ENCODE assay signal across 8 cellular contexts in genomic region chr5:33439905-33440481, GRCh38. TPM values are rescaled to one million over a fixed set of nuclear protein-coding genes. Genes with fewer than 3 reads are reported as not detected.
DNase-seq lines count a peak whose midpoint lies in the region; ATAC-seq and TF ChIP-seq lines count a peak whose summit lies in the region.

No MANE protein-coding gene starts in this region.

- DNase-seq in Caco-2: no peak
- no peak for DNase-seq in LNCaP clone FGC (ENCODE audit: low read depth)
- no peak for DNase-seq in ovary
- no peak for DNase-seq in activated CD8-positive, alpha-beta memory T cell treated with anti-CD3 and anti-CD28 coated beads for 24 hours
- no peak for DNase-seq in activated CD4-positive, CD25-positive, alpha-beta regulatory T cell treated with anti-CD3 and anti-CD28 coated beads, Interleukin-2, amount 50 U/mL, for 72 hours

- no peak for ATAC-seq in GM19397 (IDR thresholded peaks at IDR 0.05; ENCODE audit: unreplicated experiment)
- ATAC-seq in HG03095 (IDR thresholded peaks at IDR 0.05; ENCODE audit: unreplicated experiment): no peak

- TF ChIP-seq POLR2A in ovary (IDR thresholded peaks at IDR 0.05): no peak

- TF ChIP-seq EP300 in ovary (IDR thresholded peaks at IDR 0.05): no peak

- H3K9me3 Mint-ChIP-seq in Caco-2 (ENCODE audit: unreplicated experiment): no peaks in the 10 kb centered on the region

- H3K4me3 Mint-ChIP-seq in Caco-2 (ENCODE audit: unreplicated experiment): no peak overlapping the region

- H3K4me1 ChIP-seq in Caco-2: peaks cover 16% of the 10 kb centered on the region
- peaks cover 5% of the 10 kb centered on the region for H3K4me1 ChIP-seq in ectodermal cell (ENCODE audit: control insufficient read depth, insufficient read depth, low read length)
- H3K4me1 ChIP-seq in ovary (ENCODE audit: insufficient read depth): peaks cover 6% of the 10 kb centered on the region

- POLR2A ChIA-PET in Caco-2 (lab: Charles Lee): interaction anchor here (0.6 to 0.7 kb wide), 2 partner anchors 561 to 568 kb away, joined by 3 to 5 read pairs; partner anchors contain the start of gene AMACR

- TF ChIP-seq CTCF in Caco-2 (IDR thresholded peaks at IDR 0.05; ENCODE audit: insufficient read depth in 1 of 2, low read depth in 1 of 2, low read length in 1 of 2, severe bottlenecking in 1 of 2, unreplicated experiment in 1 of 2) (no peak), LNCaP clone FGC (IDR thresholded peaks at IDR 0.05; ENCODE audit: control insufficient read depth, extremely low read depth, insufficient read depth) (no peak), ovary (IDR thresholded peaks at IDR 0.05) (no peak)

- peaks cover 6% of the 10 kb centered on the region for H3K4me1 Mint-ChIP-seq in Caco-2 (ENCODE audit: low read depth, unreplicated experiment)

- WGBS in ectodermal cell, 2 experiments: 4% methylated on average over 18 of the region's 18 CpGs
- WGBS in ovary, 3 donors: 1 to 6% (median 5%) methylated on average over 18 of the region's 18 CpGs

- intact Hi-C loops in Caco-2 (cut with micrococcal nuclease; ENCODE audit: unreplicated experiment) (no loop called here), ovary (cut with DNase I) (loop anchor here in 2 of 4 donors (10.0 kb wide), 2 partner anchors 495 to 1025 kb away; partner anchors contain the start of gene RXFP3 (in 1 of the 2))

- H3K27ac ChIP-seq in ectodermal cell (ENCODE audit: insufficient read depth, low read depth, low read length, poor library complexity, severe bottlenecking): peak overlapping the region; percentile 72
- peak overlapping the region; percentile 39 to 93 for H3K27ac ChIP-seq in ovary

- H3K36me3 ChIP-seq in Caco-2 (ENCODE audit: control insufficient read depth, insufficient read depth, low read length) (no peaks in the 10 kb centered on the region), ectodermal cell (ENCODE audit: control insufficient read depth, insufficient read depth, low read length) (no peaks in the 10 kb centered on the region), ovary (no peaks in the 10 kb centered on the region)

- CTCF ChIA-PET in Caco-2 (lab: Charles Lee): no interaction called here

- no peak overlapping the region for H3K27ac Mint-ChIP-seq in Caco-2 (ENCODE audit: unreplicated experiment)

- no peaks in the 10 kb centered on the region for H3K27me3 ChIP-seq in Caco-2 (replicated peaks; ENCODE audit: control insufficient read depth, insufficient read depth, low read length)
- H3K27me3 ChIP-seq in ectodermal cell (ENCODE audit: control insufficient read depth, insufficient read depth, low read length, poor library complexity, severe bottlenecking): no peaks in the 10 kb centered on the region
- H3K27me3 ChIP-seq in ovary: no peaks in the 10 kb centered on the region

- H3K36me3 Mint-ChIP-seq in Caco-2 (ENCODE audit: insufficient read depth, unreplicated experiment): peaks cover 17% of the 10 kb centered on the region

- H3K9me3 ChIP-seq in Caco-2: no peaks in the 10 kb centered on the region
- no peaks in the 10 kb centered on the region for H3K9me3 ChIP-seq in ectodermal cell (ENCODE audit: control insufficient read depth, low read length)
- H3K9me3 ChIP-seq in ovary: no peaks in the 10 kb centered on the region

- H3K4me3 ChIP-seq in Caco-2 (ENCODE audit: low read depth, low read length) (peak overlapping the region; percentile 79), LNCaP clone FGC (ENCODE audit: low read depth, low read length) (peak overlapping the region; percentile 87), ectodermal cell (ENCODE audit: insufficient read depth, low read depth, low read length) (peak overlapping the region; percentile 92), ovary (peak overlapping the region; percentile 86)

- H3K27me3 Mint-ChIP-seq in Caco-2 (ENCODE audit: insufficient read depth, unreplicated experiment): no peaks in the 10 kb centered on the region

- BruUV-seq in Caco-2 (replicated peaks; lab: Mats Ljungman, UMichigan): TSS peak; percentile 54

RNA-seq across cellular contexts. Expression of gene TARS1, which starts 0.8 kb away (rescaled TPM):
- total RNA-seq in Caco-2 (2022): 278 and 288 TPM in 2 replicates
- polyA plus RNA-seq in ectodermal cell (2013, experiment 1 of 4): 96.2 TPM
- 109 TPM for polyA plus RNA-seq in ectodermal cell (2013, experiment 2 of 4)
- 72.9 TPM for polyA plus RNA-seq in ectodermal cell (2013, experiment 3 of 4)
- polyA plus RNA-seq in ectodermal cell (2013, experiment 4 of 4): 86.0 TPM
- 100 to 1,000 TPM in 1 of 7 donors, 10 to 100 TPM in 6; 37.9 to 176 (median 48.9) TPM for total RNA-seq in ovary
- polyA plus RNA-seq in ovary: 10 to 100 TPM; 34.1 to 98.0 TPM
